27 cellular contexts compared by ENCODE assay signal in the genomic region with DNA sequence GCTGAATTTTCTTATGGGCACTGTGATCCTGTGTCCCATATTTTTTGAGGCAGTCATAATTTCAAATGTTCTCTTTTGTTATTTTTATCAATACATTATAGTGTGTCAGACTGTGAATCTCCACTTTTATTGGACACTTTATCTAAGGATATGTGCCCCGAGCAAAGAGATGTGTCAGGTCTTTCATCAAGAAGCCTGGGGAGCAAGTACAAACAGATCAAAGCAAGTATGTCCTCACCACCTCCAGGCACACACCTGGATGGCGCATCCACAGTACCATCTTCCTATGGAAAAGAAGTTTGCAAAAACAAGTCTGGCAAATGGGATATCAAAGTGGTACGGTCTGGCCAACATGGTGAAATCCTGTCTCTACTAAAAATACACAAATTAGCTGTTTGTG.
"Had no signal": no experiment of that assay in that cellular context is flagged by ENCODE, and none has a peak within 500 bp of the region (broad histone marks: within the 10 kb centered on the region; RNA-seq: fewer than 3 reads in every experiment).

No MANE protein-coding gene starts in this region.

- H3K4me1 Mint-ChIP-seq: nephron, neural progenitor cell had no signal

- H3K36me3 ChIP-seq: esophagus squamous epithelium, gastrocnemius medialis, neural progenitor cell, right lobe of liver, suprapubic skin, transverse colon, upper lobe of right lung, uterus had no signal

- H3K4me1 ChIP-seq: gastrocnemius medialis, neural progenitor cell, parathyroid adenoma, right lobe of liver, upper lobe of right lung, uterus had no signal

- H3K36me3 Mint-ChIP-seq: mesothelial cell of epicardium had no signal

- H3K27ac Mint-ChIP-seq: mesothelial cell of epicardium; naive B cell; nephron; neural progenitor cell; stimulated activated naive CD8-positive, alpha-beta T cell treated with anti-CD3 and anti-CD28 coated beads, Interleukin-15, amount 100 ng/mL, for 72 hours had no signal

- H3K27me3 ChIP-seq: dorsolateral prefrontal cortex, esophagus squamous epithelium, gastrocnemius medialis, neural progenitor cell, right lobe of liver, suprapubic skin, transverse colon, upper lobe of right lung, uterus had no signal

- H3K4me3 ChIP-seq: dorsolateral prefrontal cortex, esophagus squamous epithelium, gastrocnemius medialis, lung, mucosa of descending colon, neural progenitor cell, right lobe of liver, suprapubic skin, transverse colon, upper lobe of right lung, uterus had no signal

- H3K27ac ChIP-seq: esophagus squamous epithelium, gastrocnemius medialis, neural progenitor cell, parathyroid adenoma, right lobe of liver, suprapubic skin, transverse colon, upper lobe of right lung had no signal

- H3K4me3 Mint-ChIP-seq: mesothelial cell of epicardium; naive B cell; nephron; neural progenitor cell; stimulated activated naive CD8-positive, alpha-beta T cell treated with anti-CD3 and anti-CD28 coated beads, Interleukin-15, amount 100 ng/mL, for 72 hours had no signal

- DNase-seq: dorsolateral prefrontal cortex; effector CD4-positive, alpha-beta T cell; esophagus squamous epithelium; gastrocnemius medialis; head of caudate nucleus; kidney; mesenchymal stem cell; mucosa of descending colon; naive B cell; right lobe of liver; small intestine; stimulated activated CD4-positive, alpha-beta T cell treated with anti-CD3 and anti-CD28 coated beads, Interleukin-15, amount 100 ng/mL, for 24 hours; stimulated activated CD4-positive, alpha-beta T cell treated with anti-CD3 and anti-CD28 coated beads, Interleukin-2, amount 100 ng/mL, for 48 hours; stimulated activated naive CD4-positive, alpha-beta T cell; stimulated activated naive CD8-positive, alpha-beta T cell treated with anti-CD3 and anti-CD28 coated beads, Interleukin-15, amount 100 ng/mL, for 72 hours; transverse colon; upper lobe of right lung; uterus had no signal

- H3K27me3 Mint-ChIP-seq: progenitor cell of endocrine pancreas had no signal

- FAIRE-seq: colon, kidney, small intestine had no signal

- ATAC-seq: gastrocnemius medialis; left lobe of liver; mucosa of descending colon; right lobe of liver; stimulated activated naive CD8-positive, alpha-beta T cell treated with anti-CD3 and anti-CD28 coated beads, Interleukin-15, amount 100 ng/mL, for 72 hours; upper lobe of right lung had no signal
